22 cellular contexts compared by ENCODE assay signal in genomic region chr2:74093840-74094239, GRCh38. TPM values are rescaled to one million over a fixed set of nuclear protein-coding genes. Genes with fewer than 3 reads are reported as not detected.
DNase-seq lines count a peak whose midpoint lies in the region; ATAC-seq, FAIRE-seq and TF ChIP-seq lines count a peak whose summit lies in the region.
"Had no signal": no experiment of that assay in that cellular context is flagged by ENCODE, and none has a peak within 500 bp of the region (broad histone marks: within the 10 kb centered on the region; RNA-seq: fewer than 3 reads in every experiment).

No MANE protein-coding gene starts in this region.

- H3K36me3 Mint-ChIP-seq in activated naive CD8-positive, alpha-beta T cell: peaks cover 7% of the 10 kb centered on the region
- peaks cover 19% of the 10 kb centered on the region for H3K36me3 Mint-ChIP-seq in activated naive CD8-positive, alpha-beta T cell treated with anti-CD3 and anti-CD28 coated beads, Interleukin-2, amount 50 U/mL, for 24 hours (ENCODE audit: low read depth)
- peaks cover 21% of the 10 kb centered on the region for H3K36me3 Mint-ChIP-seq in type B pancreatic cell

- FAIRE-seq in bronchial epithelial cell (lab: Jason Lieb, UNC): peak; percentile 13
- FAIRE-seq: RCC 7860 had no signal

- no peaks in the 10 kb centered on the region for H3K27me3 Mint-ChIP-seq in activated naive CD8-positive, alpha-beta T cell
- no peaks in the 10 kb centered on the region for H3K27me3 Mint-ChIP-seq in activated naive CD8-positive, alpha-beta T cell treated with anti-CD3 and anti-CD28 coated beads, Interleukin-2, amount 50 U/mL, for 24 hours
- no peaks in the 10 kb centered on the region for H3K27me3 Mint-ChIP-seq in type B pancreatic cell
- H3K27me3 Mint-ChIP-seq: activated CD4-positive, alpha-beta T cell treated with anti-CD3 and anti-CD28 coated beads, Interleukin-2, amount 10 ng/mL, durations not matched to agents 7 days and 5 days; activated T-helper 17 cell treated with anti-CD3 and anti-CD28 coated beads, Interleukin-2, amount 50 U/mL, for 72 hours; IgD-negative memory B cell had no signal

- no peak for ATAC-seq in activated naive CD8-positive, alpha-beta T cell treated with anti-CD3 and anti-CD28 coated beads, Interleukin-2, amount 50 U/mL, for 24 hours
- no peak for ATAC-seq in GM19455 (IDR thresholded peaks at IDR 0.05; ENCODE audit: unreplicated experiment)
- ATAC-seq: activated T-helper 17 cell treated with anti-CD3 and anti-CD28 coated beads, Interleukin-2, amount 50 U/mL, for 72 hours; right lobe of liver had no signal

- DNase-seq in activated naive CD8-positive, alpha-beta T cell treated with anti-CD3 and anti-CD28 coated beads, Interleukin-2, amount 50 U/mL, for 24 hours: no peak
- no peak for DNase-seq in bronchial epithelial cell (ENCODE audit: low read depth)
- peak; percentile 38 for DNase-seq in midbrain (lab: John Stamatoyannopoulos, UW)
- DNase-seq in type B pancreatic cell (ENCODE audit: extremely low spot score, unreplicated experiment): no peak
- no peak for DNase-seq in NCI-H1417 treated with DMSO at 0.1 percent for 48 hours (lab: John Stamatoyannopoulos, UW)
- no peak for DNase-seq in NCI-H2029 (lab: John Stamatoyannopoulos, UW)
- DNase-seq: activated CD4-positive, alpha-beta T cell treated with anti-CD3 and anti-CD28 coated beads, Interleukin-2, amount 10 ng/mL, durations not matched to agents 7 days and 5 days; BE2C; HCEC 1CT; kidney glomerular epithelial cell; NCI-H1105 treated with DMSO at 0.1 percent for 48 hours; NCI-H2081 treated with DMSO at 0.1 percent for 48 hours; NCI-H345; right lobe of liver; SIG-M5; stimulated activated CD4-positive, alpha-beta T cell treated with anti-CD3 and anti-CD28 coated beads, Interleukin-2, amount 100 ng/mL, for 48 hours; T-helper 9 cell had no signal

- TF ChIP-seq CTCF in bronchial epithelial cell (IDR thresholded peaks at IDR 0.05; ENCODE audit: insufficient read depth, low read length, severe bottlenecking) (no peak), type B pancreatic cell (conservative IDR thresholded peaks at IDR 0.05) (no peak)

- H3K36me3 ChIP-seq in bronchial epithelial cell (ENCODE audit: control insufficient read depth, insufficient read depth, low read length): peaks cover 37% of the 10 kb centered on the region

- no peaks in the 10 kb centered on the region for H3K4me1 Mint-ChIP-seq in activated naive CD8-positive, alpha-beta T cell (ENCODE audit: low read depth)
- no peaks in the 10 kb centered on the region for H3K4me1 Mint-ChIP-seq in activated naive CD8-positive, alpha-beta T cell treated with anti-CD3 and anti-CD28 coated beads, Interleukin-2, amount 50 U/mL, for 24 hours
- H3K4me1 Mint-ChIP-seq in type B pancreatic cell (ENCODE audit: unreplicated experiment): peaks cover 6% of the 10 kb centered on the region
- H3K4me1 Mint-ChIP-seq: activated CD4-positive, alpha-beta T cell treated with anti-CD3 and anti-CD28 coated beads, Interleukin-2, amount 10 ng/mL, durations not matched to agents 7 days and 5 days had no signal

- peak overlapping the region; percentile 46 for H3K27ac Mint-ChIP-seq in activated naive CD8-positive, alpha-beta T cell
- no peak overlapping the region for H3K27ac Mint-ChIP-seq in activated naive CD8-positive, alpha-beta T cell treated with anti-CD3 and anti-CD28 coated beads, Interleukin-2, amount 50 U/mL, for 24 hours
- peak overlapping the region; percentile 66 for H3K27ac Mint-ChIP-seq in type B pancreatic cell
- H3K27ac Mint-ChIP-seq: activated CD4-positive, alpha-beta T cell treated with anti-CD3 and anti-CD28 coated beads, Interleukin-2, amount 10 ng/mL, durations not matched to agents 7 days and 5 days; activated T-helper 17 cell treated with anti-CD3 and anti-CD28 coated beads, Interleukin-2, amount 50 U/mL, for 72 hours had no signal

- no peaks in the 10 kb centered on the region for H3K9me3 Mint-ChIP-seq in activated naive CD8-positive, alpha-beta T cell (ENCODE audit: low read depth)
- no peaks in the 10 kb centered on the region for H3K9me3 Mint-ChIP-seq in activated naive CD8-positive, alpha-beta T cell treated with anti-CD3 and anti-CD28 coated beads, Interleukin-2, amount 50 U/mL, for 24 hours
- no peaks in the 10 kb centered on the region for H3K9me3 Mint-ChIP-seq in type B pancreatic cell
- H3K9me3 Mint-ChIP-seq: activated CD4-positive, alpha-beta T cell treated with anti-CD3 and anti-CD28 coated beads, Interleukin-2, amount 10 ng/mL, durations not matched to agents 7 days and 5 days; activated T-helper 17 cell treated with anti-CD3 and anti-CD28 coated beads, Interleukin-2, amount 50 U/mL, for 72 hours; IgD-negative memory B cell had no signal

- no peak overlapping the region for H3K4me3 Mint-ChIP-seq in activated naive CD8-positive, alpha-beta T cell
- H3K4me3 Mint-ChIP-seq in activated naive CD8-positive, alpha-beta T cell treated with anti-CD3 and anti-CD28 coated beads, Interleukin-2, amount 50 U/mL, for 24 hours: no peak overlapping the region
- H3K4me3 Mint-ChIP-seq in type B pancreatic cell: no peak overlapping the region
- H3K4me3 Mint-ChIP-seq: activated CD4-positive, alpha-beta T cell treated with anti-CD3 and anti-CD28 coated beads, Interleukin-2, amount 10 ng/mL, durations not matched to agents 7 days and 5 days; activated T-helper 17 cell treated with anti-CD3 and anti-CD28 coated beads, Interleukin-2, amount 50 U/mL, for 72 hours; IgD-negative memory B cell had no signal

- H3K27me3 ChIP-seq in bronchial epithelial cell (ENCODE audit: control insufficient read depth, insufficient read depth, low read length): no peaks in the 10 kb centered on the region
- H3K27me3 ChIP-seq: BE2C, right lobe of liver had no signal

- no peak overlapping the region for H3K4me3 ChIP-seq in bronchial epithelial cell (ENCODE audit: low read depth, low read length)
- H3K4me3 ChIP-seq: right lobe of liver had no signal

RNA-seq across cellular contexts. Expression of gene BOLA3, which starts 53.9 kb away (rescaled TPM):
- total RNA-seq in bronchial epithelial cell: 31.1 and 52.7 TPM in 2 replicates
- 35.6 and 54.3 TPM in 2 replicates for total RNA-seq in type B pancreatic cell (ENCODE audit: low replicate concordance)
